1 cellular context compared by ENCODE assay signal in genomic region chr19:1446713-1447564, GRCh38.
TF ChIP-seq lines count a peak whose summit lies in the region.

No MANE protein-coding gene starts in this region.

TF ChIP-seq in HepG2, 621 proteins besides CTCF, POLR2A, EP300 and RAD21 (continued from another document and continues in another):
- TF ChIP-seq ATF3 (CRISPR knock-in tag; IDR thresholded peaks at IDR 0.05): peak; percentile 32; the same call in 1 of the 2 replicates
- no peak for TF ChIP-seq HNRNPUL1 (IDR thresholded peaks at IDR 0.05; ENCODE audit: low read depth, low read length)
- TF ChIP-seq, protein P1, sequence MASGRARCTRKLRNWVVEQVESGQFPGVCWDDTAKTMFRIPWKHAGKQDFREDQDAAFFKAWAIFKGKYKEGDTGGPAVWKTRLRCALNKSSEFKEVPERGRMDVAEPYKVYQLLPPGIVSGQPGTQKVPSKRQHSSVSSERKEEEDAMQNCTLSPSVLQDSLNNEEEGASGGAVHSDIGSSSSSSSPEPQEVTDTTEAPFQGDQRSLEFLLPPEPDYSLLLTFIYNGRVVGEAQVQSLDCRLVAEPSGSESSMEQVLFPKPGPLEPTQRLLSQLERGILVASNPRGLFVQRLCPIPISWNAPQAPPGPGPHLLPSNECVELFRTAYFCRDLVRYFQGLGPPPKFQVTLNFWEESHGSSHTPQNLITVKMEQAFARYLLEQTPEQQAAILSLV (CRISPR knock-in tag; IDR thresholded peaks at IDR 0.05; ENCODE audit: borderline replicate concordance): no peak
- peak; percentile 66; the same call in 1 of the 2 replicates for TF ChIP-seq NFKBIZ (CRISPR knock-in tag; IDR thresholded peaks at IDR 0.05)
- no peak for TF ChIP-seq TGIF2 (CRISPR knock-in tag; IDR thresholded peaks at IDR 0.05)
- 0 out of 2 replicates have a peak, but pooled peaks have one; percentile 48 for TF ChIP-seq BCL3 (CRISPR knock-in tag; IDR thresholded peaks at IDR 0.05)
- peak; percentile 30; the same call in 1 of the 2 replicates for TF ChIP-seq BORCS8-MEF2B (CRISPR knock-in tag; IDR thresholded peaks at IDR 0.05)
- peak; percentile 66; the same call in 1 of the 2 replicates for TF ChIP-seq REL (CRISPR knock-in tag; conservative IDR thresholded peaks at IDR 0.05)
- no peak for TF ChIP-seq ZNF674 (CRISPR knock-in tag; IDR thresholded peaks at IDR 0.05; ENCODE audit: low read depth)
- no peak for TF ChIP-seq ZNF703 (CRISPR knock-in tag; IDR thresholded peaks at IDR 0.05; ENCODE audit: borderline replicate concordance)
- TF ChIP-seq ZSCAN31 (CRISPR knock-in tag; IDR thresholded peaks at IDR 0.05; ENCODE audit: low read depth): no peak
- TF ChIP-seq MIER2 (CRISPR knock-in tag; IDR thresholded peaks at IDR 0.05): peak; percentile 94
- TF ChIP-seq ETV5 (CRISPR knock-in tag; IDR thresholded peaks at IDR 0.05; ENCODE audit: borderline replicate concordance): no peak
- TF ChIP-seq, protein P2, sequence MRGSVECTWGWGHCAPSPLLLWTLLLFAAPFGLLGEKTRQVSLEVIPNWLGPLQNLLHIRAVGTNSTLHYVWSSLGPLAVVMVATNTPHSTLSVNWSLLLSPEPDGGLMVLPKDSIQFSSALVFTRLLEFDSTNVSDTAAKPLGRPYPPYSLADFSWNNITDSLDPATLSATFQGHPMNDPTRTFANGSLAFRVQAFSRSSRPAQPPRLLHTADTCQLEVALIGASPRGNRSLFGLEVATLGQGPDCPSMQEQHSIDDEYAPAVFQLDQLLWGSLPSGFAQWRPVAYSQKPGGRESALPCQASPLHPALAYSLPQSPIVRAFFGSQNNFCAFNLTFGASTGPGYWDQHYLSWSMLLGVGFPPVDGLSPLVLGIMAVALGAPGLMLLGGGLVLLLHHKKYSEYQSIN (CRISPR knock-in tag; IDR thresholded peaks at IDR 0.05; ENCODE audit: borderline replicate concordance): no peak
- TF ChIP-seq PHF5A (CRISPR knock-in tag; IDR thresholded peaks at IDR 0.05; ENCODE audit: low read depth, unreplicated experiment): no peak
- TF ChIP-seq NR1H2 (CRISPR knock-in tag; IDR thresholded peaks at IDR 0.05; ENCODE audit: borderline replicate concordance, low read depth): peak; percentile 70
- TF ChIP-seq ZNF841 (CRISPR knock-in tag; IDR thresholded peaks at IDR 0.05; ENCODE audit: borderline replicate concordance): no peak
- TF ChIP-seq HIVEP1 (CRISPR knock-in tag; IDR thresholded peaks at IDR 0.05): 0 out of 2 replicates have a peak, but pooled peaks have one; percentile 18
- TF ChIP-seq KDM2A (CRISPR knock-in tag; IDR thresholded peaks at IDR 0.05; ENCODE audit: borderline replicate concordance, low read depth): peak; percentile 62; the same call in 1 of the 2 replicates
- no peak for TF ChIP-seq SP4 (CRISPR knock-in tag; IDR thresholded peaks at IDR 0.05)
- no peak for TF ChIP-seq ZNF33B (CRISPR knock-in tag; IDR thresholded peaks at IDR 0.05)
- TF ChIP-seq ZNF446 (CRISPR knock-in tag; IDR thresholded peaks at IDR 0.05): 0 out of 2 replicates have a peak, but pooled peaks have one; percentile 68
- no peak for TF ChIP-seq ADNP (CRISPR knock-in tag; IDR thresholded peaks at IDR 0.05)
- peak; percentile 80 for TF ChIP-seq ZNF430 (CRISPR knock-in tag; IDR thresholded peaks at IDR 0.05)
- TF ChIP-seq, protein P3, sequence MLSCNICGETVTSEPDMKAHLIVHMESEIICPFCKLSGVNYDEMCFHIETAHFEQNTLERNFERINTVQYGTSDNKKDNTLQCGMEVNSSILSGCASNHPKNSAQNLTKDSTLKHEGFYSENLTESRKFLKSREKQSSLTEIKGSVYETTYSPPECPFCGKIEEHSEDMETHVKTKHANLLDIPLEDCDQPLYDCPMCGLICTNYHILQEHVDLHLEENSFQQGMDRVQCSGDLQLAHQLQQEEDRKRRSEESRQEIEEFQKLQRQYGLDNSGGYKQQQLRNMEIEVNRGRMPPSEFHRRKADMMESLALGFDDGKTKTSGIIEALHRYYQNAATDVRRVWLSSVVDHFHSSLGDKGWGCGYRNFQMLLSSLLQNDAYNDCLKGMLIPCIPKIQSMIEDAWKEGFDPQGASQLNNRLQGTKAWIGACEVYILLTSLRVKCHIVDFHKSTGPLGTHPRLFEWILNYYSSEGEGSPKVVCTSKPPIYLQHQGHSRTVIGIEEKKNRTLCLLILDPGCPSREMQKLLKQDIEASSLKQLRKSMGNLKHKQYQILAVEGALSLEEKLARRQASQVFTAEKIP (CRISPR knock-in tag; IDR thresholded peaks at IDR 0.05; ENCODE audit: borderline replicate concordance): no peak
- 0 out of 2 replicates have a peak, but pooled peaks have one; percentile 39 for TF ChIP-seq EZH2 (conservative IDR thresholded peaks at IDR 0.05; ENCODE audit: low read depth, low read length)
- TF ChIP-seq POGK (CRISPR knock-in tag; conservative IDR thresholded peaks at IDR 0.05): 0 out of 2 replicates have a peak, but pooled peaks have one; percentile 33
- TF ChIP-seq GABPB1 (CRISPR knock-in tag; IDR thresholded peaks at IDR 0.05): peak; percentile 40; the same call in 1 of the 2 replicates
- 0 out of 2 replicates have a peak, but pooled peaks have one; percentile 51 for TF ChIP-seq ZNF234 (CRISPR knock-in tag; conservative IDR thresholded peaks at IDR 0.05)
- TF ChIP-seq HOXA5 (CRISPR knock-in tag; IDR thresholded peaks at IDR 0.05): peak; percentile 79; the same call in 1 of the 2 replicates
- TF ChIP-seq SRY (CRISPR knock-in tag; IDR thresholded peaks at IDR 0.05): no peak
- TF ChIP-seq GATAD1 (CRISPR knock-in tag; IDR thresholded peaks at IDR 0.05): 0 out of 2 replicates have a peak, but pooled peaks have one; percentile 31
- 0 out of 2 replicates have a peak, but pooled peaks have one; percentile 32 for TF ChIP-seq ZNF639 (CRISPR knock-in tag; conservative IDR thresholded peaks at IDR 0.05)
- peak; percentile 77 for TF ChIP-seq WIZ (CRISPR knock-in tag; IDR thresholded peaks at IDR 0.05)
- TF ChIP-seq ZNF124 (CRISPR knock-in tag; IDR thresholded peaks at IDR 0.05): no peak
- TF ChIP-seq, protein P4, sequence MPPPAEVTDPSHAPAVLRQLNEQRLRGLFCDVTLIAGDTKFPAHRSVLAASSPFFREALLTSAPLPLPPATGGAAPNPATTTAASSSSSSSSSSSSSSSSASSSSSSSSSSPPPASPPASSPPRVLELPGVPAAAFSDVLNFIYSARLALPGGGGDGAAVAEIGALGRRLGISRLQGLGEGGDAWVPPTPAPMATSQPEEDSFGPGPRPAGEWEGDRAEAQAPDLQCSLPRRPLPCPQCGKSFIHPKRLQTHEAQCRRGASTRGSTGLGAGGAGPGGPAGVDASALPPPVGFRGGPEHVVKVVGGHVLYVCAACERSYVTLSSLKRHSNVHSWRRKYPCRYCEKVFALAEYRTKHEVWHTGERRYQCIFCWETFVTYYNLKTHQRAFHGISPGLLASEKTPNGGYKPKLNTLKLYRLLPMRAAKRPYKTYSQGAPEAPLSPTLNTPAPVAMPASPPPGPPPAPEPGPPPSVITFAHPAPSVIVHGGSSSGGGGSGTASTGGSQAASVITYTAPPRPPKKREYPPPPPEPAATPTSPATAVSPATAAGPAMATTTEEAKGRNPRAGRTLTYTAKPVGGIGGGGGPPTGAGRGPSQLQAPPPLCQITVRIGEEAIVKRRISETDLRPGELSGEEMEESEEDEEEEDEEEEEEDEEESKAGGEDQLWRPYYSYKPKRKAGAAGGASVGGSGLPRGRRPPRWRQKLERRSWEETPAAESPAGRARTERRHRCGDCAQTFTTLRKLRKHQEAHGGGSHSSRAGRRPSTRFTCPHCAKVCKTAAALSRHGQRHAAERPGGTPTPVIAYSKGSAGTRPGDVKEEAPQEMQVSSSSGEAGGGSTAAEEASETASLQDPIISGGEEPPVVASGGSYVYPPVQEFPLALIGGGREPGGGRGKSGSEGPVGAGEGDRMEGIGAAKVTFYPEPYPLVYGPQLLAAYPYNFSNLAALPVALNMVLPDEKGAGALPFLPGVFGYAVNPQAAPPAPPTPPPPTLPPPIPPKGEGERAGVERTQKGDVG (CRISPR knock-in tag; IDR thresholded peaks at IDR 0.05; ENCODE audit: borderline replicate concordance): 0 out of 2 replicates have a peak, but pooled peaks have one; percentile 45
- TF ChIP-seq, protein P5, sequence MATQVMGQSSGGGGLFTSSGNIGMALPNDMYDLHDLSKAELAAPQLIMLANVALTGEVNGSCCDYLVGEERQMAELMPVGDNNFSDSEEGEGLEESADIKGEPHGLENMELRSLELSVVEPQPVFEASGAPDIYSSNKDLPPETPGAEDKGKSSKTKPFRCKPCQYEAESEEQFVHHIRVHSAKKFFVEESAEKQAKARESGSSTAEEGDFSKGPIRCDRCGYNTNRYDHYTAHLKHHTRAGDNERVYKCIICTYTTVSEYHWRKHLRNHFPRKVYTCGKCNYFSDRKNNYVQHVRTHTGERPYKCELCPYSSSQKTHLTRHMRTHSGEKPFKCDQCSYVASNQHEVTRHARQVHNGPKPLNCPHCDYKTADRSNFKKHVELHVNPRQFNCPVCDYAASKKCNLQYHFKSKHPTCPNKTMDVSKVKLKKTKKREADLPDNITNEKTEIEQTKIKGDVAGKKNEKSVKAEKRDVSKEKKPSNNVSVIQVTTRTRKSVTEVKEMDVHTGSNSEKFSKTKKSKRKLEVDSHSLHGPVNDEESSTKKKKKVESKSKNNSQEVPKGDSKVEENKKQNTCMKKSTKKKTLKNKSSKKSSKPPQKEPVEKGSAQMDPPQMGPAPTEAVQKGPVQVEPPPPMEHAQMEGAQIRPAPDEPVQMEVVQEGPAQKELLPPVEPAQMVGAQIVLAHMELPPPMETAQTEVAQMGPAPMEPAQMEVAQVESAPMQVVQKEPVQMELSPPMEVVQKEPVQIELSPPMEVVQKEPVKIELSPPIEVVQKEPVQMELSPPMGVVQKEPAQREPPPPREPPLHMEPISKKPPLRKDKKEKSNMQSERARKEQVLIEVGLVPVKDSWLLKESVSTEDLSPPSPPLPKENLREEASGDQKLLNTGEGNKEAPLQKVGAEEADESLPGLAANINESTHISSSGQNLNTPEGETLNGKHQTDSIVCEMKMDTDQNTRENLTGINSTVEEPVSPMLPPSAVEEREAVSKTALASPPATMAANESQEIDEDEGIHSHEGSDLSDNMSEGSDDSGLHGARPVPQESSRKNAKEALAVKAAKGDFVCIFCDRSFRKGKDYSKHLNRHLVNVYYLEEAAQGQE (IDR thresholded peaks at IDR 0.05; ENCODE audit: borderline replicate concordance in 1 of 2, low read depth in 1 of 2, low read length in 2 of 2): peak in 1 of 2 experiments; percentile 96
- TF ChIP-seq HOXD1 (CRISPR knock-in tag; IDR thresholded peaks at IDR 0.05): no peak
- TF ChIP-seq MYC (CRISPR knock-in tag; IDR thresholded peaks at IDR 0.05; ENCODE audit: borderline replicate concordance): no peak
- TF ChIP-seq CAMTA2 (CRISPR knock-in tag; IDR thresholded peaks at IDR 0.05; ENCODE audit: borderline replicate concordance): peak; percentile 25; the same call in 1 of the 2 replicates
